Comparison of ENCODE assay signal across 2 cellular contexts in the genomic region with DNA sequence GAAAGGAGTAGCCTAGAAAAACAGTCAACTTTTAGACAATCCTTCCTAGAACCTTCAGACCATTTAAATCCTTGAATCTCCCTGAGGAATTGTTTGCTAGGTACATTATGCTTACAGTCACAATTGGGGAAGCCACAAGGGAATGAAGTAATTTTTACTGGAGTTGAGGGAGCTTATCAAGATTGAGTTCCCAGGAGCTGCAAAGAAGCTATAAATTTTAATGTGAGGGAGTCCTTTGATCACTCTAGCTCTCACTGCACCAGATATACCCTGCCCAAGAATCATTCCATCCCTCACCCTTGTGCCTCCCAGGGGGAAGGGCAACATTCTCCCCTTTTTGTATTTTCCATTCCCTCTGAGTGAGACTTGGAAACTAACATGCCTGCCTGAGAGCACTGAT.
A peak's percentile ranks its signal among the peaks of the same experiment; 100 is the strongest.
TF ChIP-seq lines count a peak whose summit lies in the region.

No MANE protein-coding gene starts in this region.

TF ChIP-seq in GM23338, 12 proteins besides CTCF, POLR2A, EP300 and RAD21 (continued from another document):
- TF ChIP-seq REST (IDR thresholded peaks at IDR 0.05; ENCODE audit: unreplicated experiment): no peak
- TF ChIP-seq CREB1 (CRISPR knock-in tag; IDR thresholded peaks at IDR 0.05; ENCODE audit: low read depth): no peak

TF ChIP-seq in HEK293, 187 proteins besides CTCF, POLR2A, EP300 and RAD21 (continued from another document and continues in another):
- TF ChIP-seq, protein P1, sequence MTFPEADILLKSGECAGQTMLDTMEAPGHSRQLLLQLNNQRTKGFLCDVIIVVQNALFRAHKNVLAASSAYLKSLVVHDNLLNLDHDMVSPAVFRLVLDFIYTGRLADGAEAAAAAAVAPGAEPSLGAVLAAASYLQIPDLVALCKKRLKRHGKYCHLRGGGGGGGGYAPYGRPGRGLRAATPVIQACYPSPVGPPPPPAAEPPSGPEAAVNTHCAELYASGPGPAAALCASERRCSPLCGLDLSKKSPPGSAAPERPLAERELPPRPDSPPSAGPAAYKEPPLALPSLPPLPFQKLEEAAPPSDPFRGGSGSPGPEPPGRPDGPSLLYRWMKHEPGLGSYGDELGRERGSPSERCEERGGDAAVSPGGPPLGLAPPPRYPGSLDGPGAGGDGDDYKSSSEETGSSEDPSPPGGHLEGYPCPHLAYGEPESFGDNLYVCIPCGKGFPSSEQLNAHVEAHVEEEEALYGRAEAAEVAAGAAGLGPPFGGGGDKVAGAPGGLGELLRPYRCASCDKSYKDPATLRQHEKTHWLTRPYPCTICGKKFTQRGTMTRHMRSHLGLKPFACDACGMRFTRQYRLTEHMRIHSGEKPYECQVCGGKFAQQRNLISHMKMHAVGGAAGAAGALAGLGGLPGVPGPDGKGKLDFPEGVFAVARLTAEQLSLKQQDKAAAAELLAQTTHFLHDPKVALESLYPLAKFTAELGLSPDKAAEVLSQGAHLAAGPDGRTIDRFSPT (tag by site-specific recombination; IDR thresholded peaks at IDR 0.05): 0 out of 2 replicates have a peak, but pooled peaks have one; percentile 11
- TF ChIP-seq ZFP69B (tag by site-specific recombination; IDR thresholded peaks at IDR 0.05) (no peak), ZFHX2 (tag by site-specific recombination; conservative IDR thresholded peaks at IDR 0.05) (no peak), KLF16 (tag by site-specific recombination; IDR thresholded peaks at IDR 0.05) (no peak), KLF10 (tag by site-specific recombination; IDR thresholded peaks at IDR 0.05) (no peak), ZSCAN30 (tag by site-specific recombination; IDR thresholded peaks at IDR 0.05) (no peak), ZNF529 (tag by site-specific recombination; IDR thresholded peaks at IDR 0.05; ENCODE audit: insufficient replicate concordance) (no peak), MYNN (tag by site-specific recombination; IDR thresholded peaks at IDR 0.05; ENCODE audit: borderline replicate concordance) (no peak), TSHZ1 (tag by site-specific recombination; IDR thresholded peaks at IDR 0.05; ENCODE audit: borderline replicate concordance) (no peak), BCL11B (tag by site-specific recombination; IDR thresholded peaks at IDR 0.05; ENCODE audit: low read depth) (no peak), ZBTB17 (tag by site-specific recombination; IDR thresholded peaks at IDR 0.05) (0 out of 2 replicates have a peak, but pooled peaks have one; percentile 21), YY1 (tag by site-specific recombination; IDR thresholded peaks at IDR 0.05) (no peak), SP2 (tag by site-specific recombination; IDR thresholded peaks at IDR 0.05) (no peak), ZNF544 (tag by site-specific recombination; IDR thresholded peaks at IDR 0.05) (no peak), ZNF837 (tag by site-specific recombination; IDR thresholded peaks at IDR 0.05) (no peak), ZNF239 (tag by site-specific recombination; IDR thresholded peaks at IDR 0.05) (no peak), SETDB1 (IDR thresholded peaks at IDR 0.05; ENCODE audit: insufficient read length, low read length) (no peak), ZSCAN23 (tag by site-specific recombination; IDR thresholded peaks at IDR 0.05) (no peak), ZNF184 (tag by site-specific recombination; IDR thresholded peaks at IDR 0.05) (no peak), ZNF426 (tag by site-specific recombination; IDR thresholded peaks at IDR 0.05) (no peak), ZNF660 (tag by site-specific recombination; IDR thresholded peaks at IDR 0.05) (no peak), KLF8 (tag by site-specific recombination; IDR thresholded peaks at IDR 0.05) (no peak), ZNF23 (tag by site-specific recombination; IDR thresholded peaks at IDR 0.05; ENCODE audit: borderline replicate concordance) (no peak), PRDM6 (tag by site-specific recombination; IDR thresholded peaks at IDR 0.05) (peak; percentile 58; the same call in 1 of the 2 replicates), ZNF354C (tag by site-specific recombination; IDR thresholded peaks at IDR 0.05; ENCODE audit: borderline replicate concordance, low read depth) (no peak), TRIM28 (IDR thresholded peaks at IDR 0.05; ENCODE audit: borderline replicate concordance, low read length) (peak; percentile 79; the same call in 1 of the 2 replicates), REST (tag by site-specific recombination; IDR thresholded peaks at IDR 0.05) (no peak), ZNF394 (tag by site-specific recombination; IDR thresholded peaks at IDR 0.05; ENCODE audit: borderline replicate concordance) (peak; percentile 26; the same call in 1 of the 2 replicates), ZBTB11 (tag by site-specific recombination; conservative IDR thresholded peaks at IDR 0.05; ENCODE audit: low read depth) (no peak), HOXC10 (CRISPR knock-in tag; IDR thresholded peaks at IDR 0.05) (no peak), ZNF24 (tag by site-specific recombination; IDR thresholded peaks at IDR 0.05) (0 out of 2 replicates have a peak, but pooled peaks have one; percentile 37)
- TF ChIP-seq, protein P2, sequence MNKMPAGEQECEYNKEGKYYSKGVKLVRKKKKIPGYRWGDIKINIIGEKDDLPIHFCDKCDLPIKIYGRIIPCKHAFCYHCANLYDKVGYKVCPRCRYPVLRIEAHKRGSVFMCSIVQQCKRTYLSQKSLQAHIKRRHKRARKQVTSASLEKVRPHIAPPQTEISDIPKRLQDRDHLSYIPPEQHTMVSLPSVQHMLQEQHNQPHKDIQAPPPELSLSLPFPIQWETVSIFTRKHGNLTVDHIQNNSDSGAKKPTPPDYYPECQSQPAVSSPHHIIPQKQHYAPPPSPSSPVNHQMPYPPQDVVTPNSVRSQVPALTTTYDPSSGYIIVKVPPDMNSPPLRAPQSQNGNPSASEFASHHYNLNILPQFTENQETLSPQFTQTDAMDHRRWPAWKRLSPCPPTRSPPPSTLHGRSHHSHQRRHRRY (tag by site-specific recombination; IDR thresholded peaks at IDR 0.05): no peak
- TF ChIP-seq, protein P3, sequence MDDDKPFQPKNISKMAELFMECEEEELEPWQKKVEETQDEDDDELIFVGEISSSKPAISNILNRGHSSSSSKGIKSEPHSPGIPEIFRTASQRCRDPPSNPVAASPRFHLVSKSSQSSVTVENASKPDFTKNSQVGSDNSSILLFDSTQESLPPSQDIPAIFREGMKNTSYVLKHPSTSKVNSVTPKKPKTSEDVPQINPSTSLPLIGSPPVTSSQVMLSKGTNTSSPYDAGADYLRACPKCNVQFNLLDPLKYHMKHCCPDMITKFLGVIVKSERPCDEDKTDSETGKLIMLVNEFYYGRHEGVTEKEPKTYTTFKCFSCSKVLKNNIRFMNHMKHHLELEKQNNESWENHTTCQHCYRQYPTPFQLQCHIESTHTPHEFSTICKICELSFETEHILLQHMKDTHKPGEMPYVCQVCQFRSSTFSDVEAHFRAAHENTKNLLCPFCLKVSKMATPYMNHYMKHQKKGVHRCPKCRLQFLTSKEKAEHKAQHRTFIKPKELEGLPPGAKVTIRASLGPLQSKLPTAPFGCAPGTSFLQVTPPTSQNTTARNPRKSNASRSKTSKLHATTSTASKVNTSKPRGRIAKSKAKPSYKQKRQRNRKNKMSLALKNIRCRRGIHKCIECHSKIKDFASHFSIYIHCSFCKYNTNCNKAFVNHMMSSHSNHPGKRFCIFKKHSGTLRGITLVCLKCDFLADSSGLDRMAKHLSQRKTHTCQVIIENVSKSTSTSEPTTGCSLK (tag by site-specific recombination; IDR thresholded peaks at IDR 0.05): no peak
- TF ChIP-seq, protein P4, sequence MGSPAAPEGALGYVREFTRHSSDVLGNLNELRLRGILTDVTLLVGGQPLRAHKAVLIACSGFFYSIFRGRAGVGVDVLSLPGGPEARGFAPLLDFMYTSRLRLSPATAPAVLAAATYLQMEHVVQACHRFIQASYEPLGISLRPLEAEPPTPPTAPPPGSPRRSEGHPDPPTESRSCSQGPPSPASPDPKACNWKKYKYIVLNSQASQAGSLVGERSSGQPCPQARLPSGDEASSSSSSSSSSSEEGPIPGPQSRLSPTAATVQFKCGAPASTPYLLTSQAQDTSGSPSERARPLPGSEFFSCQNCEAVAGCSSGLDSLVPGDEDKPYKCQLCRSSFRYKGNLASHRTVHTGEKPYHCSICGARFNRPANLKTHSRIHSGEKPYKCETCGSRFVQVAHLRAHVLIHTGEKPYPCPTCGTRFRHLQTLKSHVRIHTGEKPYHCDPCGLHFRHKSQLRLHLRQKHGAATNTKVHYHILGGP (tag by site-specific recombination; IDR thresholded peaks at IDR 0.05): no peak
- TF ChIP-seq, protein P5, sequence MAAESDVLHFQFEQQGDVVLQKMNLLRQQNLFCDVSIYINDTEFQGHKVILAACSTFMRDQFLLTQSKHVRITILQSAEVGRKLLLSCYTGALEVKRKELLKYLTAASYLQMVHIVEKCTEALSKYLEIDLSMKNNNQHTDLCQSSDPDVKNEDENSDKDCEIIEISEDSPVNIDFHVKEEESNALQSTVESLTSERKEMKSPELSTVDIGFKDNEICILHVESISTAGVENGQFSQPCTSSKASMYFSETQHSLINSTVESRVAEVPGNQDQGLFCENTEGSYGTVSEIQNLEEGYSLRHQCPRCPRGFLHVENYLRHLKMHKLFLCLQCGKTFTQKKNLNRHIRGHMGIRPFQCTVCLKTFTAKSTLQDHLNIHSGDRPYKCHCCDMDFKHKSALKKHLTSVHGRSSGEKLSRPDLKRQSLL (tag by site-specific recombination; IDR thresholded peaks at IDR 0.05): no peak
